Comparison of ENCODE assay signal across 18 cellular contexts in genomic region chr2:16250466-16250865, GRCh38.
DNase-seq lines count a peak whose midpoint lies in the region; TF ChIP-seq lines count a peak whose summit lies in the region.
"Had no signal": no experiment of that assay in that cellular context is flagged by ENCODE, and none has a peak within 500 bp of the region (broad histone marks: within the 10 kb centered on the region; RNA-seq: fewer than 3 reads in every experiment).

No MANE protein-coding gene starts in this region.

- no peak overlapping the region for H3K27ac ChIP-seq in right atrium auricular region
- H3K27ac ChIP-seq in neural progenitor cell, result no peak overlapping the region
- H3K27ac ChIP-seq in ovary, result no peak overlapping the region
- H3K27ac ChIP-seq: BLaER1, C4-2B had no signal

- peak overlapping the region; percentile 14 for H3K27ac Mint-ChIP-seq in neural progenitor cell
- H3K27ac Mint-ChIP-seq: CD4-positive, CD25-positive, alpha-beta regulatory T cell; CD8-positive, alpha-beta T cell; GM23338 had no signal

- H3K4me2 ChIP-seq in neural progenitor cell, result no peak overlapping the region
- H3K4me2 ChIP-seq: BLaER1 had no signal

- intact Hi-C loops in cardiac septum (cut with DNase I) (no loop called here), ovary (cut with DNase I) (no loop called here)

- no peak for TF ChIP-seq POLR2A in ovary (IDR thresholded peaks at IDR 0.05)

- H3K27me3 Mint-ChIP-seq in neural progenitor cell (ENCODE audit: insufficient read depth, low read depth), result peaks cover 9% of the 10 kb centered on the region

- TF ChIP-seq EP300 in ovary (IDR thresholded peaks at IDR 0.05), result no peak

- peaks cover 2% of the 10 kb centered on the region for H3K36me3 Mint-ChIP-seq in neural progenitor cell
- H3K36me3 Mint-ChIP-seq: CD4-positive, CD25-positive, alpha-beta regulatory T cell; CD8-positive, alpha-beta T cell had no signal

- H3K4me3 ChIP-seq in right atrium auricular region (no peak overlapping the region), neural progenitor cell (no peak overlapping the region), ovary (no peak overlapping the region)
- H3K4me3 ChIP-seq: BLaER1, GM12878, GM23338 had no signal

- no peaks in the 10 kb centered on the region for H4K20me1 ChIP-seq in neural progenitor cell (ENCODE audit: low read depth)
- H4K20me1 ChIP-seq: BLaER1 had no signal

- no peak for TF ChIP-seq CTCF in right atrium auricular region (IDR thresholded peaks at IDR 0.05)
- TF ChIP-seq CTCF in neural progenitor cell (IDR thresholded peaks at IDR 0.05), result no peak
- no peak for TF ChIP-seq CTCF in ovary (IDR thresholded peaks at IDR 0.05)

- no peaks in the 10 kb centered on the region for H3K27me3 ChIP-seq in right atrium auricular region
- H3K27me3 ChIP-seq in neural progenitor cell, result peaks cover 8% of the 10 kb centered on the region
- H3K27me3 ChIP-seq in ovary, result no peaks in the 10 kb centered on the region
- H3K27me3 ChIP-seq: BLaER1 had no signal

- H3K4me1 Mint-ChIP-seq in neural progenitor cell, result peaks cover 61% of the 10 kb centered on the region
- H3K4me1 Mint-ChIP-seq: CD4-positive, CD25-positive, alpha-beta regulatory T cell had no signal

- no peak overlapping the region for H3K4me3 Mint-ChIP-seq in neural progenitor cell
- H3K4me3 Mint-ChIP-seq: CD4-positive, CD25-positive, alpha-beta regulatory T cell; CD8-positive, alpha-beta T cell; GM23338 had no signal

- H3K4me1 ChIP-seq in right atrium auricular region (no peaks in the 10 kb centered on the region), neural progenitor cell (peaks cover 22% of the 10 kb centered on the region), ovary (ENCODE audit: insufficient read depth) (peaks cover 10% of the 10 kb centered on the region)
- H3K4me1 ChIP-seq: BLaER1 had no signal

- H3K9ac ChIP-seq in neural progenitor cell, result no peak overlapping the region
- H3K9ac ChIP-seq: BLaER1 had no signal

- H2AFZ ChIP-seq in neural progenitor cell (replicated peaks), result no peak overlapping the region

- DNase-seq in right atrium auricular region (ENCODE audit: low spot score), result peak; percentile 34
- no peak for DNase-seq in cardiac septum (ENCODE audit: low spot score)
- DNase-seq in ecto neural progenitor cell (ENCODE audit: low spot score), result peak; percentile 39
- no peak for DNase-seq in neural progenitor cell (ENCODE audit: low spot score)
- no peak for DNase-seq in NCI-H187 (lab: John Stamatoyannopoulos, UW)
- DNase-seq in ovary, result no peak
- no peak for DNase-seq in DMS153 (lab: John Stamatoyannopoulos, UW)
- DNase-seq: Caco-2; CD4-positive, CD25-positive, alpha-beta regulatory T cell; DMS79; EL; GDM1; HCEC 1CT had no signal

- H3K36me3 ChIP-seq in right atrium auricular region (no peaks in the 10 kb centered on the region), neural progenitor cell (no peaks in the 10 kb centered on the region), ovary (no peaks in the 10 kb centered on the region)
- H3K36me3 ChIP-seq: BLaER1 had no signal

- peaks cover 15% of the 10 kb centered on the region for H3K9me3 Mint-ChIP-seq in neural progenitor cell
- H3K9me3 Mint-ChIP-seq: CD4-positive, CD25-positive, alpha-beta regulatory T cell; CD8-positive, alpha-beta T cell had no signal

- 88 to 92% (median 88%) methylated on average over 8 of the region's 8 CpGs for WGBS in ovary, 3 donors

- H3F3A ChIP-seq in neural progenitor cell (ENCODE audit: low read depth), result peaks cover 4% of the 10 kb centered on the region

- no peaks in the 10 kb centered on the region for H3K79me2 ChIP-seq in neural progenitor cell (ENCODE audit: low read depth)

- H3K9me3 ChIP-seq in right atrium auricular region, result no peaks in the 10 kb centered on the region
- no peaks in the 10 kb centered on the region for H3K9me3 ChIP-seq in neural progenitor cell (ENCODE audit: low read depth)
- no peaks in the 10 kb centered on the region for H3K9me3 ChIP-seq in ovary
- H3K9me3 ChIP-seq: BLaER1, Caco-2 had no signal

Comparison
In these comparisons a context has a peak if more than half of its experiments do, and no peak if none do; other contexts are left out.
1. DNase-seq: peak in right atrium auricular region (single experiment) and ecto neural progenitor cell (single experiment); none in cardiac septum (single experiment), neural progenitor cell (single experiment), NCI-H187 (0 of 2), ovary (0 of 5) and DMS153 (single experiment).